ENCODE assay signal across 20 cellular contexts in genomic region chr2:229634574-229635185, GRCh38.
DNase-seq lines count a peak whose midpoint lies in the region; ATAC-seq, FAIRE-seq and TF ChIP-seq lines count a peak whose summit lies in the region.
"Had no signal": no experiment of that assay in that cellular context is flagged by ENCODE, and none has a peak within 500 bp of the region (broad histone marks: within the 10 kb centered on the region; RNA-seq: fewer than 3 reads in every experiment).

No MANE protein-coding gene starts in this region.

- H3K79me2 ChIP-seq in K562 (ENCODE audit: control insufficient read depth, insufficient read depth, low read length) = no peaks in the 10 kb centered on the region

- TF ChIP-seq RAD21 in K562 (CRISPR knock-in tag; conservative IDR thresholded peaks at IDR 0.05 in 1 of 2, IDR thresholded peaks at IDR 0.05 in 1 of 2) = no peak

- no peaks in the 10 kb centered on the region for H3K9me1 ChIP-seq in K562 (ENCODE audit: control insufficient read depth, insufficient read depth, low read length)

- no peak overlapping the region for H3K9ac ChIP-seq in K562 (ENCODE audit: insufficient read depth in 1 of 2, low read depth in 2 of 2, low read length in 2 of 2)

- H3K4me2 ChIP-seq in K562 (ENCODE audit: insufficient read depth, low read length) = no peak overlapping the region
- H3K4me2 ChIP-seq: A549 had no signal

- CTCF ChIA-PET in K562 (lab: Yijun Ruan, JAX; ENCODE audit: low intra/inter-chr PET ratio) = no interaction called here

- no peak overlapping the region for H3K27ac ChIP-seq in K562 (ENCODE audit: extremely low read depth, low read depth, low read length)
- no peak overlapping the region for H3K27ac ChIP-seq in substantia nigra (ENCODE audit: low read depth, low read length, poor library complexity, severe bottlenecking)
- H3K27ac ChIP-seq in left lung = no peak overlapping the region
- H3K27ac ChIP-seq: A549, C4-2B, cardiac muscle cell, esophagus muscularis mucosa, right atrium auricular region, thoracic aorta had no signal

- no peak for TF ChIP-seq POLR2A in K562 (conservative IDR thresholded peaks at IDR 0.05)

- H2AFZ ChIP-seq in K562 (ENCODE audit: low read depth, low read length) = no peak overlapping the region

- no peak for TF ChIP-seq CTCF in K562 (IDR thresholded peaks at IDR 0.05 in 2 of 3, conservative IDR thresholded peaks at IDR 0.05 in 1 of 3; ENCODE audit: insufficient read depth in 2 of 3, low read depth in 1 of 3, low read length in 3 of 3)
- TF ChIP-seq CTCF in left lung (IDR thresholded peaks at IDR 0.05) = no peak

- H4K20me1 ChIP-seq in K562 (replicated peaks; ENCODE audit: control insufficient read depth, insufficient read depth, low read length) = no peaks in the 10 kb centered on the region

- in situ Hi-C loops in K562 (cut with MboI) = no loop called here

- WGBS in K562 (ENCODE audit: insufficient coverage, low coverage, missing lambda C conversion rate) = 0% methylated on average over 6 of the region's 7 CpGs

- BruUV-seq in K562 (replicated peaks; lab: Mats Ljungman, UMichigan) = no TSS peak

- peak; percentile 2 for DNase-seq in NCI-H2227 (lab: John Stamatoyannopoulos, UW; ENCODE audit: unreplicated experiment)
- no peak for DNase-seq in NCI-H2227 treated with DMSO at 0.1 percent for 48 hours (lab: John Stamatoyannopoulos, UW)
- no peak for DNase-seq in K562 (ENCODE audit: extremely low read depth in 1 of 4, low spot score in 3 of 4)
- peak; percentile 58 for DNase-seq in inferior parietal cortex (ENCODE audit: extremely low spot score)
- DNase-seq in substantia nigra (lab: John Stamatoyannopoulos, UW) = peak in 43 of 49 donors; percentile 12 to 86 (median 66)
- no peak for DNase-seq in UCSD-AML1 (lab: John Stamatoyannopoulos, UW; ENCODE audit: unreplicated experiment)
- DNase-seq in left lung = no peak
- DNase-seq in MV-4-11 (lab: John Stamatoyannopoulos, UW) = no peak
- DNase-seq: activated CD4-positive, alpha-beta T cell treated with anti-CD3 and anti-CD28 coated beads for 36 hours; activated CD8-positive, alpha-beta memory T cell treated with anti-CD3 and anti-CD28 coated beads, Interleukin-2, amount 10 ng/mL, durations not matched to agents 7 days and 5 days; IMR-90; NCI-H2107 had no signal

- H3K4me1 ChIP-seq in K562 (replicated peaks in 1 of 2; ENCODE audit: control insufficient read depth in 2 of 2, insufficient read depth in 2 of 2, low read length in 2 of 2) (no peaks in the 10 kb centered on the region), left lung (no peaks in the 10 kb centered on the region)
- H3K4me1 ChIP-seq: A549, esophagus muscularis mucosa, right atrium auricular region had no signal

- no peak for FAIRE-seq in K562 (lab: Jason Lieb, UNC)
- FAIRE-seq: A549, H1 had no signal

- H3K36me3 ChIP-seq in K562 (ENCODE audit: control insufficient read depth, insufficient read depth, low read length) (no peaks in the 10 kb centered on the region), left lung (no peaks in the 10 kb centered on the region)
- H3K36me3 ChIP-seq: cardiac muscle cell, esophagus muscularis mucosa, right atrium auricular region, thoracic aorta had no signal

- no peaks in the 10 kb centered on the region for H3K27me3 ChIP-seq in K562 (ENCODE audit: control insufficient read depth in 2 of 2, insufficient read depth in 2 of 2, low read length in 2 of 2)
- H3K27me3 ChIP-seq in left lung = peaks cover 0 to 14% of the 10 kb centered on the region in 2 donors
- H3K27me3 ChIP-seq: right atrium auricular region had no signal

- intact Hi-C loops in K562 (cut with micrococcal nuclease) = no loop called here
- intact Hi-C loops in left lung (cut with DNase I) = no loop called here

- no peak overlapping the region for H3K4me3 ChIP-seq in K562
- H3K4me3 ChIP-seq in left lung = no peak overlapping the region
- H3K4me3 ChIP-seq: A549, cardiac muscle cell, esophagus muscularis mucosa, right atrium auricular region, thoracic aorta had no signal

- H3K9me3 ChIP-seq in K562 (replicated peaks; ENCODE audit: control insufficient read depth, insufficient read depth, low read depth, low read length) (no peaks in the 10 kb centered on the region), left lung (no peaks in the 10 kb centered on the region)
- H3K9me3 ChIP-seq: A549, esophagus muscularis mucosa, right atrium auricular region, thoracic aorta had no signal

- no peak for TF ChIP-seq EP300 in K562 (IDR thresholded peaks at IDR 0.05; ENCODE audit: low read length)

- POLR2A ChIA-PET in K562 (lab: Yijun Ruan, JAX) = no interaction called here

- no peak for ATAC-seq in K562
- no peak for ATAC-seq in left lung
- ATAC-seq: activated CD4-positive, alpha-beta T cell treated with anti-CD3 and anti-CD28 coated beads for 36 hours; activated CD8-positive, alpha-beta memory T cell treated with anti-CD3 and anti-CD28 coated beads, Interleukin-2, amount 10 ng/mL, durations not matched to agents 7 days and 5 days; natural killer cell treated with Interleukin-12 subunit alpha and Interleukin-12 subunit beta and Interleukin-15 and Interleukin-18, amount 100 ng/mL, for 72 hours had no signal

TF ChIP-seq in K562, 482 proteins besides CTCF, POLR2A, EP300 and RAD21:
- TF ChIP-seq THAP12 (CRISPR knock-in tag; IDR thresholded peaks at IDR 0.05) = no peak
- TF ChIP-seq CBX3 (IDR thresholded peaks at IDR 0.05; ENCODE audit: borderline replicate concordance in 1 of 2, low read length in 2 of 2) = no peak
- TF ChIP-seq DPF2 (IDR thresholded peaks at IDR 0.05) = no peak
- no peak for TF ChIP-seq SREBF1 (IDR thresholded peaks at IDR 0.05; ENCODE audit: borderline replicate concordance, low read depth, low read length)
- TF ChIP-seq GTF2B (IDR thresholded peaks at IDR 0.05; ENCODE audit: extremely low read depth, insufficient read length) = no peak
- peak; percentile 64 for TF ChIP-seq RFX1 (IDR thresholded peaks at IDR 0.05)
- no peak for TF ChIP-seq PRPF4 (IDR thresholded peaks at IDR 0.05; ENCODE audit: insufficient read depth, low read depth, low read length, poor library complexity, severe bottlenecking)
- TF ChIP-seq TOE1 (IDR thresholded peaks at IDR 0.05; ENCODE audit: borderline replicate concordance) = no peak
- TF ChIP-seq TOE1 (CRISPR knock-in tag; IDR thresholded peaks at IDR 0.05; ENCODE audit: borderline replicate concordance, low read depth) = no peak
- TF ChIP-seq ZNF518B (CRISPR knock-in tag; IDR thresholded peaks at IDR 0.05) = no peak

Comparison
In these comparisons a context has a peak if more than half of its experiments do, and no peak if none do; other contexts are left out.
1. DNase-seq: peak in NCI-H2227 (single experiment), inferior parietal cortex (single experiment) and substantia nigra (43 of 49); none in NCI-H2227 treated with DMSO at 0.1 percent for 48 hours (single experiment), K562 (0 of 4), UCSD-AML1 (single experiment), left lung (0 of 2) and MV-4-11 (single experiment).